In the genomic region with DNA sequence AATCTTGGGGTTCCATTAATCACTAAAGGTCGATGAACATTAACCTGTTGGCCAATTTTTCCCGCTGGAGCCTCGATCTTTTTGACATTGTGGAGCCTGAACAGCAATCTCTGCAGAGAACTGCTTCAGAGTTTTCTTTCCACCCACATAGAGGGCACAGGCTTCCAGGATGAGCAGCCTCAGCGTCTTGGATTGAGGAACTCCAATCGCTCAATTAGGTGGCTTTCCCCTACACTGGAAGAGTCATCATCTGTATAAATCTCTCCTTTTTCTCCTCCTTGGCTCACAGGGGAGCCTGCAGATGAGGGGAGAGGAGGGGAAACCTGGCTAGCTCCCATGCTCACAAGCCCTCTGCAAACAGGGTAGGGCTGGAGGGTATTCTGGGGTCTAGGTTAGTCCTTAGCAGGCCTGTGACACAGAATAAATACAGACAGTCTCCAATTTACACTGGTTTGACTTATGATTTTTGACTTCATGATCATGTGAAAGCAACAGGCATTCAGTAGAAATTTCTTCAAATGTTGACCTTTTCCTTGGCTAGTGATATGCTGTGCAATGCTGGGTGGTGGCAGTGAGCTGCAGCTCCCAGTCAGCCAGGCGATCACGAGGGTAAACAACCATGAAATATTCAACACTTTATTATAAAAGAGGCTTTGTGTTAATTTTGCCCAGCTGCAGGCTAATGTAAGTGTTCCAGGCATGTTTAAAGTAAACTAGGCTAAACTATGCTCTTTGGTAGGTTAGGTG, we compare ENCODE assay signal across 17 cellular contexts.
DNase-seq lines count a peak whose midpoint lies in the region; TF ChIP-seq lines count a peak whose summit lies in the region.
"Had no signal": no experiment of that assay in that cellular context is flagged by ENCODE, and none has a peak within 500 bp of the region (broad histone marks: within the 10 kb centered on the region; RNA-seq: fewer than 3 reads in every experiment).

No MANE protein-coding gene starts in this region.

- no peak for TF ChIP-seq CTCF in mesothelial cell of epicardium (IDR thresholded peaks at IDR 0.05; ENCODE audit: unreplicated experiment)

- H3K36me3 ChIP-seq in adipocyte (ENCODE audit: control insufficient read depth, insufficient read depth, low read length, severe bottlenecking) = no peaks in the 10 kb centered on the region

- peaks cover 13% of the 10 kb centered on the region for H3K4me1 Mint-ChIP-seq in mesothelial cell of epicardium

- H3K9me3 ChIP-seq in adipocyte (ENCODE audit: control insufficient read depth, low read length) = no peaks in the 10 kb centered on the region

- peaks cover 10% of the 10 kb centered on the region for H3K27me3 ChIP-seq in adipocyte (replicated peaks; ENCODE audit: control insufficient read depth, insufficient read depth, low read length)

- no peaks in the 10 kb centered on the region for H3K36me3 Mint-ChIP-seq in mesothelial cell of epicardium
- H3K36me3 Mint-ChIP-seq: IgD-negative memory B cell had no signal

- H3K27ac Mint-ChIP-seq in mesothelial cell of epicardium = no peak overlapping the region
- H3K27ac Mint-ChIP-seq: CD4-positive, alpha-beta T cell; IgD-negative memory B cell had no signal

- peak overlapping the region; percentile 7 for H3K9ac ChIP-seq in adipocyte (ENCODE audit: low read length)

- no peak overlapping the region for H3K4me3 Mint-ChIP-seq in mesothelial cell of epicardium
- H3K4me3 Mint-ChIP-seq: CD4-positive, alpha-beta T cell; IgD-negative memory B cell had no signal

- no peaks in the 10 kb centered on the region for H3K9me3 Mint-ChIP-seq in mesothelial cell of epicardium
- H3K9me3 Mint-ChIP-seq: CD4-positive, alpha-beta T cell; IgD-negative memory B cell had no signal

- no peak overlapping the region for H3K4me3 ChIP-seq in adipocyte (ENCODE audit: low read length)
- H3K4me3 ChIP-seq: PC-9 had no signal

- DNase-seq in adipocyte (ENCODE audit: low read depth) (no peak), foreskin melanocyte (peak; percentile 95), middle frontal gyrus (ENCODE audit: extremely low spot score, low spot score) (peak; percentile 41), superior temporal gyrus (ENCODE audit: extremely low spot score) (peak; percentile 92), mesothelial cell of epicardium (ENCODE audit: low spot score in 2 of 2, unreplicated experiment in 2 of 2) (no peak), NCI-H2171 (lab: John Stamatoyannopoulos, UW) (no peak), NCI-H1436 treated with DMSO at 0.1 percent for 48 hours (lab: John Stamatoyannopoulos, UW) (no peak)
- DNase-seq: AML-193; CD4-positive, alpha-beta T cell; DMS79 treated with DMSO at 0.1 percent for 48 hours; HCEC 1CT; NCI-H1417 treated with DMSO at 0.1 percent for 48 hours; NCI-H2081; NCI-H2227 treated with DMSO at 0.1 percent for 48 hours; NCI-H69; PC-9 had no signal

- peaks cover 22% of the 10 kb centered on the region for H3K4me1 ChIP-seq in adipocyte (ENCODE audit: control insufficient read depth, insufficient read depth, low read length)

- peaks cover 3% of the 10 kb centered on the region for H3K27me3 Mint-ChIP-seq in mesothelial cell of epicardium (ENCODE audit: low read depth)

Comparison
In these comparisons a context has a peak if more than half of its experiments do, and no peak if none do; other contexts are left out.
1. DNase-seq: peak in foreskin melanocyte (single experiment), middle frontal gyrus (single experiment) and superior temporal gyrus (single experiment); none in adipocyte (single experiment), mesothelial cell of epicardium (0 of 2), NCI-H2171 (single experiment) and NCI-H1436 treated with DMSO at 0.1 percent for 48 hours (single experiment).